Comparison of ENCODE assay signal across 31 cellular contexts in genomic region chr17:28101919-28102318, GRCh38.
"Had no signal": no experiment of that assay in that cellular context is flagged by ENCODE, and none has a peak within 500 bp of the region (broad histone marks: within the 10 kb centered on the region; RNA-seq: fewer than 3 reads in every experiment).

No MANE protein-coding gene starts in this region.

- ATAC-seq: activated CD4-positive, alpha-beta T cell treated with anti-CD3 and anti-CD28 coated beads for 36 hours; activated CD8-positive, alpha-beta memory T cell treated with anti-CD3 and anti-CD28 coated beads, Interleukin-2, amount 10 ng/mL, durations not matched to agents 7 days and 5 days; activated CD8-positive, alpha-beta T cell treated with anti-CD3 and anti-CD28 coated beads, Interleukin-2, amount 10 ng/mL, durations not matched to agents 7 days and 5 days; activated naive CD8-positive, alpha-beta T cell treated with anti-CD3 and anti-CD28 coated beads, Interleukin-2, amount 50 U/mL, for 24 hours had no signal

- FAIRE-seq: bronchial epithelial cell, TTC549 had no signal

- H3K27ac ChIP-seq: ascending aorta, cardiac muscle cell, VCaP had no signal

- DNase-seq: activated B cell treated with CpG ODN at 0.5 μM for 24 hours; activated CD4-positive, alpha-beta memory T cell treated with anti-CD3 and anti-CD28 coated beads, Interleukin-2, amount 10 ng/mL, durations not matched to agents 7 days and 5 days; activated CD4-positive, alpha-beta T cell treated with anti-CD3 and anti-CD28 coated beads for 36 hours; activated CD4-positive, alpha-beta T cell treated with anti-CD3 and anti-CD28 coated beads for 48 hours; activated CD4-positive, alpha-beta T cell treated with anti-CD3 and anti-CD28 coated beads, Interleukin-2, amount 10 ng/mL, durations not matched to agents 7 days and 5 days; activated CD4-positive, alpha-beta T cell treated with anti-CD3 and anti-CD28 coated beads, Interleukin-2, amount 50 U/mL, for 48 hours; activated CD4-positive, CD25-positive, alpha-beta regulatory T cell treated with anti-CD3 and anti-CD28 coated beads, Interleukin-2, amount 50 U/mL, for 72 hours; activated CD8-positive, alpha-beta memory T cell treated with anti-CD3 and anti-CD28 coated beads for 24 hours; activated CD8-positive, alpha-beta memory T cell treated with anti-CD3 and anti-CD28 coated beads, Interleukin-2, amount 10 ng/mL, durations not matched to agents 7 days and 5 days; activated CD8-positive, alpha-beta memory T cell treated with anti-CD3 and anti-CD28 coated beads, Interleukin-2, amount 50 U/mL, for 48 hours; activated CD8-positive, alpha-beta T cell treated with anti-CD3 and anti-CD28 coated beads, Interleukin-2, amount 10 ng/mL, durations not matched to agents 7 days and 5 days; activated effector memory CD4-positive, alpha-beta T cell treated with Interleukin-2 at 50 U/mL for 16 hours; activated gamma-delta T cell; activated naive CD4-positive, alpha-beta T cell treated with anti-CD3 and anti-CD28 coated beads, Interleukin-2, amount 10 ng/mL, durations not matched to agents 7 days and 5 days; activated naive CD4-positive, alpha-beta T cell treated with Interleukin-2 at 50 U/mL for 16 hours; activated naive CD8-positive, alpha-beta T cell treated with anti-CD3 and anti-CD28 coated beads, Interleukin-2, amount 10 ng/mL, durations not matched to agents 7 days and 5 days; activated naive CD8-positive, alpha-beta T cell treated with anti-CD3 and anti-CD28 coated beads, Interleukin-2, amount 50 U/mL, for 24 hours; activated T-cell treated with anti-CD3 and anti-CD28 coated beads, Interleukin-2, amount 50 U/mL, for 24 hours; activated T-cell treated with anti-CD3 and anti-CD28 coated beads, Interleukin-2, amount 50 U/mL, for 48 hours; amygdala; anterior cingulate cortex; caudate nucleus; cerebellar nuclear complex; T-helper 1 cell; T-helper 2 cell; T-helper 9 cell had no signal

- H3K4me3 ChIP-seq: ascending aorta, cardiac muscle cell had no signal

- H3K4me1 ChIP-seq: ascending aorta had no signal

- H3K27me3 ChIP-seq: ascending aorta, cardiac muscle cell had no signal

- H3K9me3 ChIP-seq: ascending aorta had no signal

- H3K36me3 ChIP-seq: ascending aorta had no signal
